In the genomic region with DNA sequence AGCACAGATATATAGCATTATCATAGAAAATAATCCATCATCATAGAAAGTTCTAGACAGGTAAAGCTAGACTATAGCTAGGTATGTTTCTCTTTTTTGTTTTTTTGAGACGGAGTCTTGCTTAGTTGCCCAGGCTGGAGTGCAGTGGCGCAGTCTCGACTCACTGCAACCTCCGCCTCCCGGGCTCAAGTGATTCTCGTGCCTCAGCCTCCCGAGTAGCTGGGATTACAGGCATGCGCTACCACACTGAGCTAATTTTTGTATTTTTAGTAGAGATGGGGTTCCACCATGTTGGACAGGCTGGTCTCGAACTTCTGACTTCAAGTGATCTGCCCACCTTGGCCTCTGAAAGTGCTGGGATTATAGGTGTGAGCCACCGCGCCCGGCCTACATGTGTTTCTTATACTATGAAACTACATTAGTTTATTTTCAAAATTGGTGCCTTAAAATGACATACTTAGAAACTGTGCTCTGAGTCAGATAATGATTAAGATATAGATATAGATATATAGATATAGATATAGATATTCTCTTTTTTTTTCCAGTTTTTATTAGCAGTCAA, we compare ENCODE assay signal across 8 cellular contexts. TPM values are rescaled to one million over a fixed set of nuclear protein-coding genes. Genes with fewer than 3 reads are reported as not detected.
DNase-seq lines count a peak whose midpoint lies in the region; ATAC-seq, FAIRE-seq and TF ChIP-seq lines count a peak whose summit lies in the region.
"Not testable (repeated sequence)": the region's sequence is repeated elsewhere in the genome, so short reads cannot be mapped to it uniquely, and the experiment has no call there.

No MANE protein-coding gene starts in this region.

- not testable (repeated sequence) for DNase-seq in CD4-positive, alpha-beta T cell; adipocyte (ENCODE audit: low read depth); epithelial cell of esophagus (ENCODE audit: low read depth); keratinocyte (ENCODE audit: low read depth, low spot score); osteocyte (ENCODE audit: extremely low spot score, unreplicated experiment); testis

- peaks cover 20% of the 10 kb centered on the region for H3K4me1 ChIP-seq in adipocyte (ENCODE audit: control insufficient read depth, insufficient read depth, low read length)
- H3K4me1 ChIP-seq in keratinocyte (ENCODE audit: control insufficient read depth, extremely low read depth, insufficient read depth, low read length), result peaks cover 15% of the 10 kb centered on the region
- H3K4me1 ChIP-seq in testis, result not testable (repeated sequence)

- H3K9me3 Mint-ChIP-seq in CD4-positive, alpha-beta T cell; IgD-negative memory B cell; osteocyte (ENCODE audit: unreplicated experiment): not testable (repeated sequence)

- peaks cover 56% of the 10 kb centered on the region for H3K79me2 ChIP-seq in keratinocyte (ENCODE audit: control insufficient read depth, insufficient read depth, low read length)

- not testable (repeated sequence) for H3K9me1 ChIP-seq in keratinocyte (ENCODE audit: control insufficient read depth, extremely low read depth, insufficient read depth, low read length)

- intact Hi-C loops in CD4-positive, alpha-beta T cell (cut with DNase I, micrococcal nuclease), result loop anchor here in 1 of 2 experiments (5.0 kb wide), 1 partner anchor 900 kb away; the partner anchor contains the start of gene BZW1
- intact Hi-C loops in testis (cut with DNase I; ENCODE audit: low total_unique reads), result not testable (repeated sequence)

- dilution Hi-C loops in keratinocyte (cut with MboI; ENCODE audit: extremely low pct_ligation_motif_present, low sequenced_read_pairs), result not testable (repeated sequence)

- TF ChIP-seq CTCF in CD4-positive, alpha-beta T cell (IDR thresholded peaks at IDR 0.05); VCaP (conservative IDR thresholded peaks at IDR 0.05); epithelial cell of esophagus (IDR thresholded peaks at IDR 0.05; ENCODE audit: insufficient read depth, low read depth, low read length, missing control alignments); keratinocyte (optimal IDR thresholded peaks at IDR 0.05 in 1 of 3, IDR thresholded peaks at IDR 0.05 in 1 of 3, conservative IDR thresholded peaks at IDR 0.05 in 1 of 3; ENCODE audit: extremely low read depth in 1 of 3, insufficient read depth in 2 of 3, low read length in 3 of 3); osteocyte (IDR thresholded peaks at IDR 0.05); testis (IDR thresholded peaks at IDR 0.05): not testable (repeated sequence)

- H3K27me3 ChIP-seq in CD4-positive, alpha-beta T cell (ENCODE audit: control insufficient read depth, insufficient read depth, low read length); adipocyte (replicated peaks; ENCODE audit: control insufficient read depth, insufficient read depth, low read length); keratinocyte (ENCODE audit: control insufficient read depth, extremely low read depth, insufficient read depth, low read length); testis: not testable (repeated sequence)

- H3K27ac ChIP-seq in CD4-positive, alpha-beta T cell (ENCODE audit: low read depth, low read length), result not testable (repeated sequence)
- peak overlapping the region; percentile 89 for H3K27ac ChIP-seq in VCaP
- peak overlapping the region; percentile 73 for H3K27ac ChIP-seq in keratinocyte (ENCODE audit: control insufficient read depth, insufficient read depth, low read length)
- peak overlapping the region; percentile 95 to 97 for H3K27ac ChIP-seq in testis

- not testable (repeated sequence) for H3K9me3 ChIP-seq in CD4-positive, alpha-beta T cell (ENCODE audit: control insufficient read depth, low read length); adipocyte (ENCODE audit: control insufficient read depth, low read length); keratinocyte (ENCODE audit: control insufficient read depth, low read depth, low read length); testis

- POLR2A ChIA-PET in CD4-positive, alpha-beta T cell (lab: Charles Lee), result interaction anchor here (1.1 kb wide), 1 partner anchor 16 kb away, joined by 4 read pairs; no protein-coding TSS in a partner anchor

- H3K27me3 Mint-ChIP-seq in CD4-positive, alpha-beta T cell; IgD-negative memory B cell; osteocyte (ENCODE audit: unreplicated experiment): not testable (repeated sequence)

- H4K20me1 ChIP-seq in keratinocyte (ENCODE audit: control insufficient read depth, extremely low read depth, insufficient read depth, low read length), result not testable (repeated sequence)

- H3K4me2 ChIP-seq in keratinocyte (ENCODE audit: control insufficient read depth, extremely low read depth, insufficient read depth, low read depth, low read length), result peak overlapping the region; percentile 89

- not testable (repeated sequence) for H2AFZ ChIP-seq in keratinocyte (ENCODE audit: control insufficient read depth, low read length)

- H3K9ac ChIP-seq in adipocyte (ENCODE audit: low read length) (peak overlapping the region; percentile 95), keratinocyte (ENCODE audit: control insufficient read depth, extremely low read depth, insufficient read depth, low read length) (peak overlapping the region; percentile 90)

- peaks cover 39% of the 10 kb centered on the region for H3K36me3 Mint-ChIP-seq in CD4-positive, alpha-beta T cell (ENCODE audit: low read depth)
- H3K36me3 Mint-ChIP-seq in IgD-negative memory B cell, result not testable (repeated sequence)
- peaks cover 14% of the 10 kb centered on the region for H3K36me3 Mint-ChIP-seq in osteocyte (ENCODE audit: unreplicated experiment)

- H3K36me3 ChIP-seq in adipocyte (ENCODE audit: control insufficient read depth, insufficient read depth, low read length, severe bottlenecking), result peaks cover 12% of the 10 kb centered on the region
- not testable (repeated sequence) for H3K36me3 ChIP-seq in keratinocyte (ENCODE audit: control insufficient read depth in 2 of 2, extremely low read depth in 1 of 2, insufficient read depth in 2 of 2, low read length in 2 of 2); testis (ENCODE audit: low read depth, missing control alignments)

- H3K4me3 ChIP-seq in adipocyte (ENCODE audit: low read length), result peak overlapping the region; percentile 99
- H3K4me3 ChIP-seq in epithelial cell of esophagus (ENCODE audit: low read length), result peak overlapping the region; percentile 92
- peak overlapping the region; percentile 92 to 100 (median 98) for H3K4me3 ChIP-seq in keratinocyte (ENCODE audit: control insufficient read depth in 2 of 3, extremely low read depth in 1 of 3, insufficient read depth in 2 of 3, low read depth in 1 of 3, low read length in 3 of 3)
- H3K4me3 ChIP-seq in testis, result peak overlapping the region; percentile 94 to 98

- peak overlapping the region; percentile 95 for H3K27ac Mint-ChIP-seq in CD4-positive, alpha-beta T cell
- H3K27ac Mint-ChIP-seq in IgD-negative memory B cell, result not testable (repeated sequence)
- peak overlapping the region; percentile 27 for H3K27ac Mint-ChIP-seq in osteocyte (ENCODE audit: unreplicated experiment)

- CTCF ChIA-PET in CD4-positive, alpha-beta T cell (lab: Charles Lee), result interaction anchor here (1.0 to 1.4 kb wide), 2 partner anchors 9 to 597 kb away, joined by 3 read pairs; partner anchors contain the start of gene KCTD18

- H3K4me1 Mint-ChIP-seq in CD4-positive, alpha-beta T cell (ENCODE audit: low read depth), result peaks cover 40% of the 10 kb centered on the region
- H3K4me1 Mint-ChIP-seq in IgD-negative memory B cell, result peaks cover 29 to 35% (median 31%) of the 10 kb centered on the region in 3 donors
- H3K4me1 Mint-ChIP-seq in osteocyte (ENCODE audit: unreplicated experiment), result peaks cover 32% of the 10 kb centered on the region

- FAIRE-seq in keratinocyte (lab: Jason Lieb, UNC), result not testable (repeated sequence)

- not testable (repeated sequence) for TF ChIP-seq POLR2A in testis (IDR thresholded peaks at IDR 0.05)

- ATAC-seq in CD4-positive, alpha-beta T cell (ENCODE audit: poor library complexity), result not testable (repeated sequence)

- H3K4me3 Mint-ChIP-seq in CD4-positive, alpha-beta T cell, result peak overlapping the region; percentile 99
- H3K4me3 Mint-ChIP-seq in IgD-negative memory B cell (peak overlapping the region; percentile 42 to 96 (median 82)), osteocyte (ENCODE audit: unreplicated experiment) (peak overlapping the region; percentile 89)

- WGBS in testis, 2 donors, result 70 to 75% methylated on average over 12 of the region's 12 CpGs

RNA-seq across cellular contexts. Expression of gene C2orf69, which starts 1.5 kb away (rescaled TPM):
- 10 to 100 TPM; 12.5 to 13.7 TPM for total RNA-seq in CD4-positive, alpha-beta T cell
- polyA plus RNA-seq in IgD-negative memory B cell (13.6 TPM), keratinocyte (5.4 to 8.6 TPM (median 5.7 TPM) in 3 replicates), testis (ENCODE audit: insufficient read depth, low read depth, low replicate concordance) (19.8 TPM)
- 4.5 TPM for polyA plus RNA-seq in keratinocyte (2011; ENCODE audit: low read depth)
- polyA plus RNA-seq in keratinocyte (2011; cell fraction: cytosol; rRNA removed), result 4.3 and 7.1 TPM in 2 replicates
- 3.3 and 5.0 TPM in 2 replicates for polyA plus RNA-seq in keratinocyte (2011; cell fraction: nucleus; rRNA removed)
- polyA plus RNA-seq in keratinocyte (2012; ENCODE audit: low replicate concordance), result 8.3 and 9.8 TPM in 2 replicates
- polyA minus RNA-seq in keratinocyte, result 1.5 to 5.0 TPM (median 2.4 TPM) in 3 replicates
- 7.5 TPM for polyA minus RNA-seq in keratinocyte (2011; cell fraction: cytosol; rRNA and poly(A)+ RNA removed)
- 2.4 and 3.6 TPM in 2 replicates for polyA minus RNA-seq in keratinocyte (2011; cell fraction: nucleus; rRNA and poly(A)+ RNA removed)
- total RNA-seq in osteocyte (8.8 and 9.3 TPM in 2 replicates), testis (10 to 100 TPM; 16.8 to 21.7 TPM)

RNA-seq across cellular contexts. Expression of gene TYW5, which starts 42.7 kb away (rescaled TPM):
- total RNA-seq in CD4-positive, alpha-beta T cell, result 10 to 100 TPM; 15.0 to 16.0 TPM
- polyA plus RNA-seq in IgD-negative memory B cell (3.9 TPM), keratinocyte (6.9 to 9.9 TPM (median 7.0 TPM) in 3 replicates), testis (ENCODE audit: insufficient read depth, low read depth, low replicate concordance) (5.3 TPM)
- 7.0 TPM for polyA plus RNA-seq in keratinocyte (2011; ENCODE audit: low read depth)
- 4.9 and 7.5 TPM in 2 replicates for polyA plus RNA-seq in keratinocyte (2011; cell fraction: cytosol; rRNA removed)
- polyA plus RNA-seq in keratinocyte (2011; cell fraction: nucleus; rRNA removed), result 10.0 and 14.2 TPM in 2 replicates
- polyA plus RNA-seq in keratinocyte (2012; ENCODE audit: low replicate concordance), result 6.1 and 6.4 TPM in 2 replicates
- polyA minus RNA-seq in keratinocyte, result 1.5 to 6.8 TPM (median 2.9 TPM) in 3 replicates
- 3.1 TPM for polyA minus RNA-seq in keratinocyte (2011; cell fraction: cytosol; rRNA and poly(A)+ RNA removed)
- 4.0 and 7.7 TPM in 2 replicates for polyA minus RNA-seq in keratinocyte (2011; cell fraction: nucleus; rRNA and poly(A)+ RNA removed)
- total RNA-seq in osteocyte (7.4 and 7.9 TPM in 2 replicates), testis (10 to 100 TPM; 17.2 to 18.0 TPM)

RNA-seq across cellular contexts. Expression of gene MAIP1, which starts 42.7 kb away (rescaled TPM):
- total RNA-seq in CD4-positive, alpha-beta T cell, result 10 to 100 TPM; 34.6 to 35.8 TPM
- 18.0 TPM for polyA plus RNA-seq in IgD-negative memory B cell
- polyA plus RNA-seq in keratinocyte, result 11.4 to 17.4 TPM (median 12.6 TPM) in 3 replicates
- polyA plus RNA-seq in keratinocyte (2011; ENCODE audit: low read depth), result 6.3 TPM
- 11.9 and 19.3 TPM in 2 replicates for polyA plus RNA-seq in keratinocyte (2011; cell fraction: cytosol; rRNA removed)
- 11.2 and 11.3 TPM in 2 replicates for polyA plus RNA-seq in keratinocyte (2011; cell fraction: nucleus; rRNA removed)
- polyA plus RNA-seq in keratinocyte (2012; ENCODE audit: low replicate concordance), result 16.0 TPM in 2 replicates
- 10.9 to 12.2 TPM (median 11.1 TPM) in 3 replicates for polyA minus RNA-seq in keratinocyte
- 24.0 TPM for polyA minus RNA-seq in keratinocyte (2011; cell fraction: cytosol; rRNA and poly(A)+ RNA removed)
- 9.2 and 11.0 TPM in 2 replicates for polyA minus RNA-seq in keratinocyte (2011; cell fraction: nucleus; rRNA and poly(A)+ RNA removed)
- 12.0 and 13.8 TPM in 2 replicates for total RNA-seq in osteocyte
- 10 to 100 TPM; 16.6 to 18.7 TPM for total RNA-seq in testis
- polyA plus RNA-seq in testis (ENCODE audit: insufficient read depth, low read depth, low replicate concordance), result 13.6 TPM
